Comparison of ENCODE assay signal across 11 cellular contexts in genomic region chr21:46057710-46058241, GRCh38. TPM values are rescaled to one million over a fixed set of nuclear protein-coding genes. Genes with fewer than 3 reads are reported as not detected.
DNase-seq lines count a peak whose midpoint lies in the region; ATAC-seq and TF ChIP-seq lines count a peak whose summit lies in the region.
"Had no signal": no experiment of that assay in that cellular context is flagged by ENCODE, and none has a peak within 500 bp of the region (broad histone marks: within the 10 kb centered on the region; RNA-seq: fewer than 3 reads in every experiment).

No MANE protein-coding gene starts in this region.

- H3K4me1 Mint-ChIP-seq in stimulated activated naive CD8-positive, alpha-beta T cell treated with anti-CD3 and anti-CD28 coated beads, Interleukin-15, Interleukin-2, amounts not matched to agents 100 ng/mL and 50 ng/mL, for 24 hours (ENCODE audit: low read depth), result peaks cover 83% of the 10 kb centered on the region

- H3K4me3 Mint-ChIP-seq in stimulated activated naive CD8-positive, alpha-beta T cell treated with anti-CD3 and anti-CD28 coated beads, Interleukin-15, Interleukin-2, amounts not matched to agents 100 ng/mL and 50 ng/mL, for 24 hours, result peak overlapping the region; percentile 72

- H3K27ac Mint-ChIP-seq in stimulated activated naive CD8-positive, alpha-beta T cell treated with anti-CD3 and anti-CD28 coated beads, Interleukin-15, Interleukin-2, amounts not matched to agents 100 ng/mL and 50 ng/mL, for 24 hours, result peak overlapping the region; percentile 97

- TF ChIP-seq CTCF in gastroesophageal sphincter (IDR thresholded peaks at IDR 0.05), result no peak
- no peak for TF ChIP-seq CTCF in sigmoid colon (IDR thresholded peaks at IDR 0.05)
- TF ChIP-seq CTCF in BE2C (IDR thresholded peaks at IDR 0.05; ENCODE audit: low read depth, low read length), result no peak

- DNase-seq in stimulated activated naive CD8-positive, alpha-beta T cell treated with anti-CD3 and anti-CD28 coated beads, Interleukin-15, Interleukin-2, amounts not matched to agents 100 U/mL and 50 U/mL, for 24 hours, result no peak
- DNase-seq in sigmoid colon, result peak; percentile 70
- no peak for DNase-seq in stimulated activated CD4-positive, alpha-beta T cell treated with anti-CD3 and anti-CD28 coated beads, Interleukin-4, amount 100 ng/mL, for 4 hours
- no peak for DNase-seq in anterior cingulate cortex (lab: John Stamatoyannopoulos, UW)
- no peak for DNase-seq in stimulated activated CD4-positive, alpha-beta T cell treated with anti-CD3 and anti-CD28 coated beads, Interleukin-2, amount 100 ng/mL, for 48 hours
- no peak for DNase-seq in BE2C
- DNase-seq: activated CD4-positive, alpha-beta T cell treated with anti-CD3 and anti-CD28 coated beads, Interleukin-2, amount 50 U/mL, for 1 hour; naive B cell had no signal

- H3K9me3 Mint-ChIP-seq in stimulated activated naive CD8-positive, alpha-beta T cell treated with anti-CD3 and anti-CD28 coated beads, Interleukin-15, Interleukin-2, amounts not matched to agents 100 ng/mL and 50 ng/mL, for 24 hours, result peaks cover 8% of the 10 kb centered on the region

- 74 to 92% methylated on average over 5 to 8 of the region's 23 CpGs for WGBS in gastroesophageal sphincter (ENCODE audit: low coverage in 1 of 2), 2 donors
- 74 to 89% methylated on average over 23 of the region's 23 CpGs for WGBS in sigmoid colon, 2 donors

- no peaks in the 10 kb centered on the region for H3K27me3 ChIP-seq in gastroesophageal sphincter
- H3K27me3 ChIP-seq in sigmoid colon, result no peaks in the 10 kb centered on the region
- no peaks in the 10 kb centered on the region for H3K27me3 ChIP-seq in BE2C

- H3K27ac ChIP-seq in gastroesophageal sphincter (peak overlapping the region; percentile 96 to 98 (median 96)), sigmoid colon (peak overlapping the region; percentile 90 to 97 (median 94))
- H3K27ac ChIP-seq: KMS-11 had no signal

- intact Hi-C loops in sigmoid colon (cut with DNase I), result loop anchor here (2.0 kb wide), 2 partner anchors 29 to 73 kb away; no protein-coding TSS in a partner anchor

- TF ChIP-seq POLR2A in gastroesophageal sphincter (IDR thresholded peaks at IDR 0.05) (no peak), sigmoid colon (IDR thresholded peaks at IDR 0.05) (no peak)

- peaks cover 3% of the 10 kb centered on the region for H3K36me3 Mint-ChIP-seq in stimulated activated naive CD8-positive, alpha-beta T cell treated with anti-CD3 and anti-CD28 coated beads, Interleukin-15, Interleukin-2, amounts not matched to agents 100 ng/mL and 50 ng/mL, for 24 hours (ENCODE audit: low read depth)

- H3K27me3 Mint-ChIP-seq in stimulated activated naive CD8-positive, alpha-beta T cell treated with anti-CD3 and anti-CD28 coated beads, Interleukin-15, Interleukin-2, amounts not matched to agents 100 ng/mL and 50 ng/mL, for 24 hours, result peaks cover 23% of the 10 kb centered on the region

- H3K36me3 ChIP-seq in gastroesophageal sphincter (no peaks in the 10 kb centered on the region), sigmoid colon (no peaks in the 10 kb centered on the region), BE2C (no peaks in the 10 kb centered on the region)

- H3K4me1 ChIP-seq in gastroesophageal sphincter (peaks cover 4 to 80% (median 39%) of the 10 kb centered on the region in 3 donors), sigmoid colon (peaks cover 0 to 62% (median 50%) of the 10 kb centered on the region in 4 donors), BE2C (no peaks in the 10 kb centered on the region)

- TF ChIP-seq EP300 in gastroesophageal sphincter (IDR thresholded peaks at IDR 0.05), result no peak
- no peak for TF ChIP-seq EP300 in sigmoid colon (IDR thresholded peaks at IDR 0.05)

- H3K9me3 ChIP-seq in gastroesophageal sphincter (peaks cover 0 to 7% (median 0%) of the 10 kb centered on the region in 3 donors), sigmoid colon (no peaks in the 10 kb centered on the region), BE2C (peaks cover 15% of the 10 kb centered on the region; the same call in 1 of the 2 replicates)

- no peak overlapping the region for H3K4me3 ChIP-seq in gastroesophageal sphincter
- H3K4me3 ChIP-seq in sigmoid colon, result no peak overlapping the region
- no peak overlapping the region for H3K4me3 ChIP-seq in BE2C (ENCODE audit: low read depth, low read length)

- ATAC-seq in stimulated activated naive CD8-positive, alpha-beta T cell treated with anti-CD3 and anti-CD28 coated beads, Interleukin-15, Interleukin-2, amounts not matched to agents 100 U/mL and 50 U/mL, for 24 hours, result no peak
- no peak for ATAC-seq in gastroesophageal sphincter

RNA-seq across cellular contexts. Expression of gene COL6A2, which starts 40.1 kb away (rescaled TPM):
- total RNA-seq in gastroesophageal sphincter, result 1,000 to 10,000 TPM in 3 of 4 donors, 100 to 1,000 TPM in 1; 720 to 1,286 (median 1,215) TPM
- 1,000 to 10,000 TPM in 2 of 4 donors, 100 to 1,000 TPM in 2; 570 to 1,745 (median 1,082) TPM for total RNA-seq in sigmoid colon
- polyA plus RNA-seq in sigmoid colon, result 100 to 1,000 TPM in 1 of 3 donors, 10 to 100 TPM in 2; 14.3 to 233 (median 37.8) TPM
- polyA plus RNA-seq in BE2C (2012; ENCODE audit: insufficient read depth, insufficient read length, low read depth), result 14.8 TPM
